Comparison of ENCODE assay signal across 18 cellular contexts in the genomic region with DNA sequence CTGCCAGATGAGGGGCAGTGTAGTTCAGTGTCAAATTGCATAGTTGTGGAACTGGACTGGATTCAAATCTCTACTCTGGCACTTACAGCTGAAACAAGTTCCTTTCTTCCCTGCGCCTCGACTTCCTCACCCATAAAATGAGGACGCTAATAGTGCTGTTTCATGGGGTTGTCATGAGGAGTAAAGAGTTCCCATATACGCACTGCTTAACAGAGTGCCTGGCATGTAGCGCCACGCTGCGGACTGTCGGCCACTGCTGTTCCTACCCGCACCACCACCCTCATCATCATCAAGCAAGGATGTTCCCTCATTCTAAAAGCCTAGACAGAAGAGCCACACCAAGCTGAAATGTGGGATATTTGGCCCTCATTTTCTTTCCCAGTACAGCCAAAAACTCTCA.
A peak's percentile ranks its signal among the peaks of the same experiment; 100 is the strongest.
DNase-seq lines count a peak whose midpoint lies in the region; ATAC-seq and TF ChIP-seq lines count a peak whose summit lies in the region.
"Had no signal": no experiment of that assay in that cellular context is flagged by ENCODE, and none has a peak within 500 bp of the region (broad histone marks: within the 10 kb centered on the region; RNA-seq: fewer than 3 reads in every experiment).

No MANE protein-coding gene starts in this region.

- no peak overlapping the region for H3K4me3 ChIP-seq in CD4-positive, alpha-beta memory T cell (ENCODE audit: low read length in 2 of 2)
- H3K4me3 ChIP-seq: PC-9, tibial artery had no signal

- no peaks in the 10 kb centered on the region for H3K9me3 ChIP-seq in CD4-positive, alpha-beta memory T cell (ENCODE audit: control insufficient read depth in 1 of 2, low read length in 2 of 2)
- H3K9me3 ChIP-seq: SK-N-SH, tibial artery had no signal

- H3K27ac Mint-ChIP-seq in CD14-positive monocyte, result peak overlapping the region; percentile 84 to 92 (median 90)
- H3K27ac Mint-ChIP-seq in CD4-positive, alpha-beta memory T cell, result peak overlapping the region in 4 of 7 donors; percentile 24 to 82 (median 64)
- peak overlapping the region; percentile 19 to 78 for H3K27ac Mint-ChIP-seq in effector memory CD8-positive, alpha-beta T cell
- peak overlapping the region; percentile 53 to 55 for H3K27ac Mint-ChIP-seq in natural killer cell treated with Interleukin-12 subunit alpha and Interleukin-12 subunit beta and Interleukin-15 and Interleukin-18, amount 100 ng/mL, for 72 hours

- no peaks in the 10 kb centered on the region for H3K36me3 ChIP-seq in CD4-positive, alpha-beta memory T cell (ENCODE audit: insufficient read depth, low read length)
- H3K36me3 ChIP-seq: tibial artery had no signal

- DNase-seq in CD14-positive monocyte (ENCODE audit: low spot score) (no peak), OCI-M1 (lab: John Stamatoyannopoulos, UW) (no peak)
- DNase-seq in CD4-positive, alpha-beta memory T cell, result no peak
- DNase-seq in effector memory CD8-positive, alpha-beta T cell, result no peak
- DNase-seq in natural killer cell treated with Interleukin-12 subunit alpha and Interleukin-12 subunit beta and Interleukin-15 and Interleukin-18, amount 100 ng/mL, for 72 hours (ENCODE audit: low spot score), result no peak
- DNase-seq: activated CD4-positive, alpha-beta T cell treated with anti-CD3 and anti-CD28 coated beads, Interleukin-2, amount 50 U/mL, for 1 hour; effector memory CD4-positive, alpha-beta T cell; IMR-90; islet precursor cell; MV-4-11; NCI-H526 treated with DMSO at 0.1 percent for 48 hours; occipital lobe; PC-9; SK-N-SH had no signal

- H3K27me3 ChIP-seq in CD4-positive, alpha-beta memory T cell (ENCODE audit: insufficient read depth, low read length), result no peaks in the 10 kb centered on the region

- POLR2A ChIA-PET in CD4-positive, alpha-beta memory T cell (lab: Charles Lee; ENCODE audit: partially characterized antibody), result no interaction called here

- no peak for ATAC-seq in effector memory CD8-positive, alpha-beta T cell (replicated peaks)
- ATAC-seq in natural killer cell treated with Interleukin-12 subunit alpha and Interleukin-12 subunit beta and Interleukin-15 and Interleukin-18, amount 100 ng/mL, for 72 hours, result no peak
- no peak for ATAC-seq in GM19397 (IDR thresholded peaks at IDR 0.05; ENCODE audit: unreplicated experiment)
- ATAC-seq in GM18519 (IDR thresholded peaks at IDR 0.05; ENCODE audit: low FRiP score, unreplicated experiment), result no peak

- peaks cover 18% of the 10 kb centered on the region for H3K4me1 ChIP-seq in CD4-positive, alpha-beta memory T cell (ENCODE audit: insufficient read depth, low read length)
- H3K4me1 ChIP-seq: tibial artery had no signal

- H3K36me3 Mint-ChIP-seq in CD14-positive monocyte, result peaks cover 4 to 7% of the 10 kb centered on the region in 2 donors
- H3K36me3 Mint-ChIP-seq in CD4-positive, alpha-beta memory T cell, result no peaks in the 10 kb centered on the region
- H3K36me3 Mint-ChIP-seq in effector memory CD8-positive, alpha-beta T cell (ENCODE audit: insufficient read depth), result no peaks in the 10 kb centered on the region
- no peaks in the 10 kb centered on the region for H3K36me3 Mint-ChIP-seq in natural killer cell treated with Interleukin-12 subunit alpha and Interleukin-12 subunit beta and Interleukin-15 and Interleukin-18, amount 100 ng/mL, for 72 hours

- no peak overlapping the region for H3K27ac ChIP-seq in CD4-positive, alpha-beta memory T cell (ENCODE audit: low read depth, low read length)
- H3K27ac ChIP-seq: PC-9, tibial artery had no signal

- peak overlapping the region in 1 of 2 donors; percentile 51 for H3K4me3 Mint-ChIP-seq in CD14-positive monocyte
- H3K4me3 Mint-ChIP-seq in CD4-positive, alpha-beta memory T cell, result peak overlapping the region in 1 of 8 donors; percentile 37
- H3K4me3 Mint-ChIP-seq in effector memory CD8-positive, alpha-beta T cell, result peak overlapping the region in 1 of 2 donors; percentile 54
- no peak overlapping the region for H3K4me3 Mint-ChIP-seq in natural killer cell treated with Interleukin-12 subunit alpha and Interleukin-12 subunit beta and Interleukin-15 and Interleukin-18, amount 100 ng/mL, for 72 hours
- H3K4me3 Mint-ChIP-seq: central memory CD8-positive, alpha-beta T cell had no signal

- peaks cover 0 to 1% (median 0%) of the 10 kb centered on the region in 7 donors for H3K9me3 Mint-ChIP-seq in CD14-positive monocyte
- H3K9me3 Mint-ChIP-seq in CD4-positive, alpha-beta memory T cell, result peaks cover 0 to 2% (median 0%) of the 10 kb centered on the region in 8 donors
- H3K9me3 Mint-ChIP-seq in effector memory CD8-positive, alpha-beta T cell, result no peaks in the 10 kb centered on the region
- H3K9me3 Mint-ChIP-seq in natural killer cell treated with Interleukin-12 subunit alpha and Interleukin-12 subunit beta and Interleukin-15 and Interleukin-18, amount 100 ng/mL, for 72 hours, result no peaks in the 10 kb centered on the region
- H3K9me3 Mint-ChIP-seq: central memory CD8-positive, alpha-beta T cell had no signal

- CTCF ChIA-PET in CD4-positive, alpha-beta memory T cell (lab: Charles Lee; ENCODE audit: partially characterized antibody), result no interaction called here

- H3K27me3 Mint-ChIP-seq in CD14-positive monocyte (ENCODE audit: low read depth in 3 of 3), result peaks cover 6 to 12% (median 12%) of the 10 kb centered on the region in 3 donors
- no peaks in the 10 kb centered on the region for H3K27me3 Mint-ChIP-seq in CD4-positive, alpha-beta memory T cell
- peaks cover 4 to 10% of the 10 kb centered on the region in 2 donors for H3K27me3 Mint-ChIP-seq in effector memory CD8-positive, alpha-beta T cell
- peaks cover 0 to 2% of the 10 kb centered on the region in 2 donors for H3K27me3 Mint-ChIP-seq in natural killer cell treated with Interleukin-12 subunit alpha and Interleukin-12 subunit beta and Interleukin-15 and Interleukin-18, amount 100 ng/mL, for 72 hours

- H3K4me1 Mint-ChIP-seq in CD14-positive monocyte, result peaks cover 36% of the 10 kb centered on the region
- H3K4me1 Mint-ChIP-seq in CD4-positive, alpha-beta memory T cell, result peaks cover 8 to 25% (median 19%) of the 10 kb centered on the region in 4 donors
- H3K4me1 Mint-ChIP-seq in effector memory CD8-positive, alpha-beta T cell (ENCODE audit: low read depth in 2 of 2), result peaks cover 10 to 31% of the 10 kb centered on the region in 2 donors
- H3K4me1 Mint-ChIP-seq in natural killer cell treated with Interleukin-12 subunit alpha and Interleukin-12 subunit beta and Interleukin-15 and Interleukin-18, amount 100 ng/mL, for 72 hours (ENCODE audit: low read depth in 2 of 2), result peaks cover 14% of the 10 kb centered on the region in 2 donors

- TF ChIP-seq CTCF in CD14-positive monocyte (IDR thresholded peaks at IDR 0.05), result no peak

- intact Hi-C loops in CD14-positive monocyte (cut with micrococcal nuclease), result no loop called here
- intact Hi-C loops in CD4-positive, alpha-beta memory T cell (cut with micrococcal nuclease), result no loop called here
